Comparison of ENCODE assay signal across 9 cellular contexts in the genomic region with DNA sequence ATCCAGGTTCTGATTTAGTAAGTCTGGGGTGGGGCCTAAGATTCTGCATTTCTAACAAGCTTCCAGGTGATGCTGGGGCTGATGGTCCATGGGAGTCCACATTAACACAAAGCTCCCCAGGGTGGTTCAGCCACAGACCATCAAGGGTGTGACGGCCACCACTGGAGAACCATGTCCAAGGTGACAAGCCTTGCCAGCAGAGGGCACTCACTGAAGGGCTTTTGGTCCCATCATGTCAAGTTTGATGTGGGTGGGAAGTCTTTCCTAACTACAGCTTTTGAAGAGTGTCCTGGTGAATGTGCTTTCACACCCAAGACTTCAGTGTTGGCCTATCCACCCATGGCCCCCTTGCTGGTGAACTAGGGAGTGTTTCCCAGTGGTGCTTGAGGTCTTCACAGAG.
DNase-seq lines count a peak whose midpoint lies in the region; ATAC-seq and TF ChIP-seq lines count a peak whose summit lies in the region.
"Had no signal": no experiment of that assay in that cellular context is flagged by ENCODE, and none has a peak within 500 bp of the region (broad histone marks: within the 10 kb centered on the region; RNA-seq: fewer than 3 reads in every experiment).

No MANE protein-coding gene starts in this region.

- no peak overlapping the region for H3K27ac Mint-ChIP-seq in activated naive CD8-positive, alpha-beta T cell treated with anti-CD3 and anti-CD28 coated beads for 36 hours

- H3K4me1 Mint-ChIP-seq in activated naive CD8-positive, alpha-beta T cell treated with anti-CD3 and anti-CD28 coated beads for 36 hours, result no peaks in the 10 kb centered on the region

- DNase-seq in 8988T (peak; percentile 47), GM12865 (ENCODE audit: low read depth) (peak; percentile 44), RPMI8226 (peak; percentile 77), medulla oblongata (ENCODE audit: extremely low spot score) (peak; percentile 32), dedifferentiated amniotic fluid mesenchymal stem cell (ENCODE audit: extremely low spot score) (no peak)
- DNase-seq in activated naive CD8-positive, alpha-beta T cell treated with anti-CD3 and anti-CD28 coated beads for 36 hours, result peak; percentile 35

- H3K4me3 Mint-ChIP-seq in activated naive CD8-positive, alpha-beta T cell treated with anti-CD3 and anti-CD28 coated beads for 36 hours, result no peak overlapping the region

- TF ChIP-seq CTCF in GM12865 (IDR thresholded peaks at IDR 0.05; ENCODE audit: insufficient read depth, low read depth, low read length, missing control alignments), result peak; percentile 53

- H3K27me3 Mint-ChIP-seq in activated naive CD8-positive, alpha-beta T cell treated with anti-CD3 and anti-CD28 coated beads for 36 hours, result peaks cover 3% of the 10 kb centered on the region

- H3K36me3 Mint-ChIP-seq in activated naive CD8-positive, alpha-beta T cell treated with anti-CD3 and anti-CD28 coated beads for 36 hours, result no peaks in the 10 kb centered on the region

- H3K9me3 Mint-ChIP-seq in activated naive CD8-positive, alpha-beta T cell treated with anti-CD3 and anti-CD28 coated beads for 36 hours, result no peaks in the 10 kb centered on the region

- no peak overlapping the region for H3K4me3 ChIP-seq in GM12865 (ENCODE audit: low read depth, low read length)
- H3K4me3 ChIP-seq: ascending aorta had no signal

- ATAC-seq in GM21360 (IDR thresholded peaks at IDR 0.05; ENCODE audit: unreplicated experiment) (no peak), GM19035 (IDR thresholded peaks at IDR 0.05; ENCODE audit: unreplicated experiment) (no peak)
